Comparison of ENCODE assay signal across 21 cellular contexts in genomic region chr7:92944633-92945032, GRCh38.
DNase-seq lines count a peak whose midpoint lies in the region; TF ChIP-seq lines count a peak whose summit lies in the region.
"Had no signal": no experiment of that assay in that cellular context is flagged by ENCODE, and none has a peak within 500 bp of the region (broad histone marks: within the 10 kb centered on the region; RNA-seq: fewer than 3 reads in every experiment).

No MANE protein-coding gene starts in this region.

- no peaks in the 10 kb centered on the region for H3K9me3 ChIP-seq in prostate gland
- H3K9me3 ChIP-seq: ascending aorta, HAP-1, lower lobe of right lung had no signal

- TF ChIP-seq CTCF in fibroblast of pulmonary artery (IDR thresholded peaks at IDR 0.05; ENCODE audit: low read length, missing control alignments) = no peak
- no peak for TF ChIP-seq CTCF in prostate gland (IDR thresholded peaks at IDR 0.05)

- H3K36me3 ChIP-seq in prostate gland = no peaks in the 10 kb centered on the region
- H3K36me3 ChIP-seq: ascending aorta, HAP-1, lower lobe of right lung, WERI-Rb-1 had no signal

- H3K27me3 ChIP-seq in prostate gland (replicated peaks; ENCODE audit: insufficient read depth) = no peaks in the 10 kb centered on the region
- H3K27me3 ChIP-seq: ascending aorta had no signal

- DNase-seq in AG08396 (ENCODE audit: low spot score) (peak; percentile 5), amniotic epithelial cell (ENCODE audit: low read depth) (peak; percentile 73), fibroblast of pulmonary artery (ENCODE audit: low read depth) (peak; percentile 29), prostate gland (ENCODE audit: low spot score) (peak; percentile 55), NCI-H345 treated with DMSO at 0.1 percent for 48 hours (lab: John Stamatoyannopoulos, UW; ENCODE audit: unreplicated experiment) (no peak), D341Med (ENCODE audit: low spot score) (no peak), caudate nucleus (lab: John Stamatoyannopoulos, UW) (no peak), NAMALWA (ENCODE audit: low spot score) (no peak)
- DNase-seq: activated CD4-positive, alpha-beta T cell treated with anti-CD3 and anti-CD28 coated beads, Interleukin-2, amount 10 ng/mL, durations not matched to agents 24 days and 14 days; effector CD4-positive, alpha-beta T cell; islet precursor cell; lower lobe of right lung; NCI-H2081 treated with DMSO at 0.1 percent for 48 hours; NCI-H446; stimulated activated CD4-positive, alpha-beta T cell treated with anti-CD3 and anti-CD28 coated beads, Interleukin-1b, Interleukin-23, amount 100 ng/mL, for 48 hours; substantia nigra; WERI-Rb-1 had no signal

- no peak for TF ChIP-seq POLR2A in prostate gland (IDR thresholded peaks at IDR 0.05)

- H3K27ac ChIP-seq in prostate gland = no peak overlapping the region
- H3K27ac ChIP-seq in caudate nucleus (ENCODE audit: low read depth, low read length) = no peak overlapping the region
- H3K27ac ChIP-seq: ascending aorta, C4-2B, epithelial cell of prostate, lower lobe of right lung, WERI-Rb-1 had no signal

- intact Hi-C loops in prostate gland (cut with DNase I) = no loop called here

- peaks cover 4% of the 10 kb centered on the region for H3K4me1 ChIP-seq in prostate gland (replicated peaks)
- H3K4me1 ChIP-seq: ascending aorta, HAP-1, lower lobe of right lung had no signal

- H3K4me3 ChIP-seq in fibroblast of pulmonary artery (replicated peaks; ENCODE audit: low read depth, low read length) = no peak overlapping the region
- no peak overlapping the region for H3K4me3 ChIP-seq in prostate gland
- H3K4me3 ChIP-seq: ascending aorta, HAP-1, lower lobe of right lung had no signal

- 13% methylated on average over 6 of the region's 6 CpGs for WGBS in prostate gland

Comparison
In these comparisons a context has a peak if more than half of its experiments do, and no peak if none do; other contexts are left out.
1. DNase-seq: peak in AG08396 (single experiment), amniotic epithelial cell (single experiment), fibroblast of pulmonary artery (single experiment) and prostate gland (single experiment); none in NCI-H345 treated with DMSO at 0.1 percent for 48 hours (single experiment), D341Med (single experiment), caudate nucleus (0 of 61) and NAMALWA (single experiment).